ENCODE assay signal across 21 cellular contexts in the genomic region with DNA sequence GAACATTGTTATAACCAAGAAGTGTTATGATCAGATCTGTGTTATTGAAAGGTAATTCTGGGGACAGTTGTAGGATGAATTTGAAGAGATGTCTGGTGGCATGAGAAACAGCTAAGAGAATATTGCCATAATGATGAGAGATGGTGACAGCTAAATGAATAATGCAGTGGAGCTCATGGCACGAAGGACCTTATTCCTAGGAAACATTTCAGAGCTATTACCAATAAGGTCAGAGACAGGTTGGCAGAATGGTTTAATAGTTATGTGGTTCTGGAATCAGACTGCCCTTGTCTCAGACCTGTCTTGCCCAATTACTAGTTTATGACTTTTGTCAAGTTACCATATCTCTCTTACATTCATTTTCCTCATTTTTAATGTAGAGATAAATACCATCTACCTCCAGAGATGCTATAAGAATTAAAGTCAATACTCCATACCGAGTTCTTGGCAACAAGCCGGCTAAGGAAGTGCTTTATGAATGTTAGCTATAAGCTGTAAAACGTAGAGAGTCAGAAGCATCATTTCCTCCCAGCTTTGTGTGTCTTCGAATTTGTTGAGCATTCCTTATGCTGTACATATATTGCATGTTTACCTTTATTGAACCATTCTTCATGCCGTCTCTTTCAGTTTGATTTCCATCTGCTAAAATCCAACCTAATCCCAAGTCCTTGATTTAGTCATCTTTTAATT.
DNase-seq lines count a peak whose midpoint lies in the region; ATAC-seq and TF ChIP-seq lines count a peak whose summit lies in the region.
"Had no signal": no experiment of that assay in that cellular context is flagged by ENCODE, and none has a peak within 500 bp of the region (broad histone marks: within the 10 kb centered on the region; RNA-seq: fewer than 3 reads in every experiment).

No MANE protein-coding gene starts in this region.

- no peaks in the 10 kb centered on the region for H3K79me2 ChIP-seq in Loucy (ENCODE audit: insufficient read depth, low read length)
- no peaks in the 10 kb centered on the region for H3K79me2 ChIP-seq in osteoblast (ENCODE audit: insufficient read depth, low read length)

- H3K9me3 Mint-ChIP-seq in Caco-2 (ENCODE audit: unreplicated experiment) = no peaks in the 10 kb centered on the region
- H3K9me3 Mint-ChIP-seq: neural progenitor cell, WTC11 had no signal

- H3K4me3 ChIP-seq in Loucy (ENCODE audit: low read length, poor library complexity, severe bottlenecking) (no peak overlapping the region), osteoblast (ENCODE audit: insufficient read depth, low read length) (no peak overlapping the region), Caco-2 (ENCODE audit: low read depth, low read length) (no peak overlapping the region), heart left ventricle (no peak overlapping the region)
- H3K4me3 ChIP-seq: neural progenitor cell, testis had no signal

- CTCF ChIA-PET in Caco-2 (lab: Charles Lee) = no interaction called here

- POLR2A ChIA-PET in Caco-2 (lab: Charles Lee) = no interaction called here

- DNase-seq in AG20443 (ENCODE audit: low spot score) (peak; percentile 13), dermis blood vessel endothelial cell (peak; percentile 19), osteoblast (ENCODE audit: insufficient read length, low spot score, missing footprints) (peak; percentile 45), Caco-2 (no peak), heart left ventricle (no peak), NCI-H1436 treated with DMSO at 0.1 percent for 48 hours (lab: John Stamatoyannopoulos, UW) (no peak)
- DNase-seq: activated CD8-positive, alpha-beta T cell treated with anti-CD3 and anti-CD28 coated beads, Interleukin-2, amount 10 ng/mL, durations not matched to agents 7 days and 5 days; activated naive CD4-positive, alpha-beta T cell treated with anti-CD3 and anti-CD28 coated beads, Interleukin-2, amount 50 U/mL, for 16 hours; activated T-cell treated with anti-CD3 and anti-CD28 coated beads, Interleukin-2, amount 50 U/mL, for 48 hours; AML-193; COR-L47; kidney glomerular epithelial cell; midbrain; NCI-H69; SHP77 treated with DMSO at 0.1 percent for 48 hours; T-helper 17 cell; testis had no signal

- peaks cover 7% of the 10 kb centered on the region for H3K4me1 Mint-ChIP-seq in Caco-2 (ENCODE audit: low read depth, unreplicated experiment)
- H3K4me1 Mint-ChIP-seq: neural progenitor cell, T-helper 17 cell, WTC11 had no signal

- no peaks in the 10 kb centered on the region for H3K36me3 Mint-ChIP-seq in Caco-2 (ENCODE audit: insufficient read depth, unreplicated experiment)
- H3K36me3 Mint-ChIP-seq: neural progenitor cell, WTC11 had no signal

- ATAC-seq in HG03432 (IDR thresholded peaks at IDR 0.05; ENCODE audit: unreplicated experiment) (no peak), heart left ventricle (no peak)
- ATAC-seq: activated CD8-positive, alpha-beta T cell treated with anti-CD3 and anti-CD28 coated beads, Interleukin-2, amount 10 ng/mL, durations not matched to agents 7 days and 5 days; T-helper 17 cell; WTC11 had no signal

- 67 to 75% (median 74%) methylated on average over 6 of the region's 6 CpGs for WGBS in heart left ventricle, 4 donors

- no peak overlapping the region for H3K9ac ChIP-seq in Loucy (ENCODE audit: low read depth, low read length, poor library complexity, severe bottlenecking)
- H3K9ac ChIP-seq: neural progenitor cell had no signal

- no peak for TF ChIP-seq POLR2A in heart left ventricle (IDR thresholded peaks at IDR 0.05)

- H3K4me3 Mint-ChIP-seq in Caco-2 (ENCODE audit: unreplicated experiment) = no peak overlapping the region
- H3K4me3 Mint-ChIP-seq: activated CD8-positive, alpha-beta T cell treated with anti-CD3 and anti-CD28 coated beads, Interleukin-2, amount 10 ng/mL, durations not matched to agents 7 days and 5 days; neural progenitor cell; T-helper 17 cell; WTC11 had no signal

- H3K9me3 ChIP-seq in Loucy (ENCODE audit: insufficient read depth, low read depth, low read length) = no peaks in the 10 kb centered on the region
- H3K9me3 ChIP-seq in osteoblast (ENCODE audit: low read depth, low read length) = no peaks in the 10 kb centered on the region
- H3K9me3 ChIP-seq in Caco-2 = no peaks in the 10 kb centered on the region
- H3K9me3 ChIP-seq in heart left ventricle = no peaks in the 10 kb centered on the region
- H3K9me3 ChIP-seq: testis had no signal

- H4K20me1 ChIP-seq in Loucy (ENCODE audit: insufficient read depth, low read length, poor library complexity, severe bottlenecking) (no peaks in the 10 kb centered on the region), osteoblast (ENCODE audit: insufficient read depth, low read length) (no peaks in the 10 kb centered on the region)

- H3K27ac ChIP-seq in osteoblast (ENCODE audit: low read depth, low read length) (peak overlapping the region; percentile 91), heart left ventricle (no peak overlapping the region)
- H3K27ac ChIP-seq: neural progenitor cell, testis had no signal

- H3K4me2 ChIP-seq in Loucy (ENCODE audit: low read depth, low read length, poor library complexity, severe bottlenecking) (no peak overlapping the region), osteoblast (ENCODE audit: insufficient read depth, low read length) (peak overlapping the region; percentile 4)
- H3K4me2 ChIP-seq: neural progenitor cell had no signal

- intact Hi-C loops in Caco-2 (cut with micrococcal nuclease; ENCODE audit: unreplicated experiment) (no loop called here), heart left ventricle (cut with DNase I) (no loop called here)

- H3K27me3 Mint-ChIP-seq in Caco-2 (ENCODE audit: insufficient read depth, unreplicated experiment) = no peaks in the 10 kb centered on the region
- H3K27me3 Mint-ChIP-seq: T-helper 17 cell had no signal

- no peaks in the 10 kb centered on the region for H3K4me1 ChIP-seq in Loucy (ENCODE audit: insufficient read depth, low read length, poor library complexity, severe bottlenecking)
- H3K4me1 ChIP-seq in osteoblast (ENCODE audit: insufficient read depth, low read length) = peaks cover 32% of the 10 kb centered on the region
- H3K4me1 ChIP-seq in Caco-2 = no peaks in the 10 kb centered on the region
- H3K4me1 ChIP-seq in heart left ventricle = peaks cover 0 to 19% (median 0%) of the 10 kb centered on the region in 12 donors
- H3K4me1 ChIP-seq: neural progenitor cell, testis had no signal

- H2AFZ ChIP-seq in Loucy (ENCODE audit: low read length) (0 out of 2 replicates have a peak overlapping the region, but pooled peaks have one; percentile 17), osteoblast (ENCODE audit: low read length) (no peak overlapping the region)
- H2AFZ ChIP-seq: neural progenitor cell had no signal

- no peak overlapping the region for H3K27ac Mint-ChIP-seq in Caco-2 (ENCODE audit: unreplicated experiment)
- H3K27ac Mint-ChIP-seq: activated CD8-positive, alpha-beta T cell treated with anti-CD3 and anti-CD28 coated beads, Interleukin-2, amount 10 ng/mL, durations not matched to agents 7 days and 5 days; neural progenitor cell; T-helper 17 cell; WTC11 had no signal

- TF ChIP-seq CTCF in Loucy (conservative IDR thresholded peaks at IDR 0.05; ENCODE audit: low read length) (no peak), osteoblast (IDR thresholded peaks at IDR 0.05; ENCODE audit: extremely low read depth, low read depth, low read length) (no peak), Caco-2 (IDR thresholded peaks at IDR 0.05; ENCODE audit: insufficient read depth in 1 of 2, low read depth in 1 of 2, low read length in 1 of 2, severe bottlenecking in 1 of 2, unreplicated experiment in 1 of 2) (no peak), heart left ventricle (IDR thresholded peaks at IDR 0.05) (no peak)

- H3K27me3 ChIP-seq in Loucy (ENCODE audit: insufficient read depth, low read length, poor library complexity, severe bottlenecking) (no peaks in the 10 kb centered on the region), osteoblast (ENCODE audit: insufficient read depth, low read length) (no peaks in the 10 kb centered on the region), Caco-2 (replicated peaks; ENCODE audit: control insufficient read depth, insufficient read depth, low read length) (no peaks in the 10 kb centered on the region), heart left ventricle (no peaks in the 10 kb centered on the region)
- H3K27me3 ChIP-seq: neural progenitor cell, testis had no signal

- BruUV-seq in Caco-2 (replicated peaks; lab: Mats Ljungman, UMichigan) = no TSS peak

- H3K36me3 ChIP-seq in Loucy (ENCODE audit: insufficient read depth, low read length) (no peaks in the 10 kb centered on the region), osteoblast (ENCODE audit: insufficient read depth, low read length) (no peaks in the 10 kb centered on the region), Caco-2 (ENCODE audit: control insufficient read depth, insufficient read depth, low read length) (no peaks in the 10 kb centered on the region), heart left ventricle (no peaks in the 10 kb centered on the region)
- H3K36me3 ChIP-seq: neural progenitor cell had no signal

- no peaks in the 10 kb centered on the region for H3K9me2 ChIP-seq in Loucy (replicated peaks; ENCODE audit: low read depth, low read length)

- no peaks in the 10 kb centered on the region for H3F3A ChIP-seq in Loucy (ENCODE audit: low read depth)

Comparison
In these comparisons a context has a peak if more than half of its experiments do, and no peak if none do; other contexts are left out.
1. DNase-seq: peak in AG20443 (single experiment), dermis blood vessel endothelial cell (single experiment) and osteoblast (single experiment); none in Caco-2 (0 of 2), heart left ventricle (0 of 5) and NCI-H1436 treated with DMSO at 0.1 percent for 48 hours (single experiment).